24 cellular contexts compared by ENCODE assay signal in genomic region chr16:63372283-63372682, GRCh38.
"Had no signal": no experiment of that assay in that cellular context is flagged by ENCODE, and none has a peak within 500 bp of the region (broad histone marks: within the 10 kb centered on the region; RNA-seq: fewer than 3 reads in every experiment).

No MANE protein-coding gene starts in this region.

- FAIRE-seq: endothelial cell of umbilical vein, islet of Langerhans, pancreas, small intestine had no signal

- ATAC-seq: foreskin keratinocyte; gastroesophageal sphincter; heart left ventricle; left cardiac atrium; left ventricle myocardium superior; naive thymus-derived CD8-positive, alpha-beta T cell; right lobe of liver; stimulated activated naive B cell treated with anti-CD40 and anti-IgM and Interleukin-4, amounts not matched to agents 10 μg/mL and 1 μg/mL and 100 μg/mL, for 72 hours; upper lobe of right lung had no signal

- H3K27ac ChIP-seq: esophagus muscularis mucosa, foreskin keratinocyte, gastroesophageal sphincter, heart left ventricle, lower lobe of right lung, neutrophil, pancreas, right lobe of liver, transverse colon, upper lobe of right lung, uterus had no signal

- H3K27me3 ChIP-seq: esophagus muscularis mucosa, foreskin keratinocyte, gastroesophageal sphincter, heart left ventricle, neutrophil, pancreas, right lobe of liver, transverse colon, upper lobe of right lung, uterus had no signal

- H3K4me1 ChIP-seq: esophagus muscularis mucosa, foreskin keratinocyte, gastroesophageal sphincter, heart left ventricle, lower lobe of right lung, pancreas, right lobe of liver, upper lobe of right lung, uterus had no signal

- DNase-seq: effector memory CD4-positive, alpha-beta T cell; foreskin keratinocyte; heart left ventricle; hippocampal formation; left cardiac atrium; left ventricle myocardium superior; lower lobe of right lung; naive thymus-derived CD8-positive, alpha-beta T cell; nephron progenitor cell; retina; right lobe of liver; small intestine; stimulated activated CD4-positive, alpha-beta T cell treated with anti-CD3 and anti-CD28 coated beads, Interleukin-15, amount 100 ng/mL, for 24 hours; stimulated activated CD4-positive, alpha-beta T cell treated with anti-CD3 and anti-CD28 coated beads, Interleukin-2, amount 100 ng/mL, for 48 hours; stimulated activated naive B cell treated with anti-CD40 and anti-IgM and Interleukin-4, amounts not matched to agents 10 μg/mL and 1 μg/mL and 100 μg/mL, for 72 hours; transverse colon; upper lobe of right lung; uterus had no signal

- H3K36me3 ChIP-seq: esophagus muscularis mucosa, gastroesophageal sphincter, heart left ventricle, lower lobe of right lung, neutrophil, pancreas, right lobe of liver, transverse colon, upper lobe of right lung, uterus had no signal

- H3K4me3 ChIP-seq: esophagus muscularis mucosa, gastroesophageal sphincter, heart left ventricle, lower lobe of right lung, pancreas, right lobe of liver, transverse colon, upper lobe of right lung, uterus had no signal

- H3K9me3 ChIP-seq: esophagus muscularis mucosa, gastroesophageal sphincter, heart left ventricle, lower lobe of right lung, neutrophil, pancreas, right lobe of liver, transverse colon, upper lobe of right lung, uterus had no signal
